In the genomic region with DNA sequence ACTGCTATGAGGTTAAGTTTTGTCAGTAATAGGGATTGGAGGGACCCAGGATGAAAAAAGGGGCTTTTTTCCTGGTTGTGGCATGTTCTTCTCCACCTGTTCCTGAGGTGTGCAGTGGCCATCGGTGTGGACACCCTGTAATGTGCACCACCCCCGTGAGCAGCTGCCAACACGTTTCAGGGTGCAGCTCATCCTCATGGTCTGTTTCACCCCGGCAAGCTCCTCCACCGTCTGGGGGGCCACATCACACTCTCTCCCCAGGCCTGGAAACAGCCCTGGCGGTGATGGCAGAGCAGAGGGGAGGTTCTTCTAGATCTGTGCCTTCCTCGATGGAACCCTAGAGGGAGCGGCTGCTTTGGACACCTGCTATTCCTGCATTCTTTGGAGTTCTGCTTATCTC, we compare ENCODE assay signal across 18 cellular contexts.
"Had no signal": no experiment of that assay in that cellular context is flagged by ENCODE, and none has a peak within 500 bp of the region (broad histone marks: within the 10 kb centered on the region; RNA-seq: fewer than 3 reads in every experiment).

No MANE protein-coding gene starts in this region.

- DNase-seq: cerebellar nuclear complex; effector CD8-positive, alpha-beta T cell; hippocampal formation; kidney glomerular epithelial cell; mammary epithelial cell; mucosa of descending colon; naive thymus-derived CD8-positive, alpha-beta T cell; stimulated activated CD4-positive, alpha-beta T cell treated with anti-CD3 and anti-CD28 coated beads, Interleukin-4, amount 100 ng/mL, for 24 hours; upper lobe of right lung had no signal

- H3K4me3 ChIP-seq: heart left ventricle, mucosa of descending colon, right atrium auricular region, smooth muscle cell, tibial artery, upper lobe of right lung had no signal

- H3K27ac ChIP-seq: heart left ventricle, neutrophil, right atrium auricular region, tibial artery, upper lobe of right lung had no signal

- ATAC-seq: heart left ventricle; left lobe of liver; mucosa of descending colon; naive thymus-derived CD8-positive, alpha-beta T cell; stimulated activated memory B cell treated with anti-CD40 and anti-IgM and Interleukin-4, amounts not matched to agents 10 μg/mL and 1 μg/mL and 100 μg/mL, for 72 hours; upper lobe of right lung had no signal

- FAIRE-seq: colon, frontal cortex had no signal

- H3K36me3 ChIP-seq: heart left ventricle, neutrophil, right atrium auricular region, tibial artery, upper lobe of right lung had no signal

- H3K27me3 ChIP-seq: upper lobe of right lung had no signal

- H3K4me1 ChIP-seq: right atrium auricular region, tibial artery, upper lobe of right lung had no signal

- H3K9me3 ChIP-seq: heart left ventricle, mucosa of descending colon, neutrophil, tibial artery, upper lobe of right lung had no signal
